ENCODE assay signal across 10 cellular contexts in genomic region chr1:220219865-220220698, GRCh38. TPM values are rescaled to one million over a fixed set of nuclear protein-coding genes. Genes with fewer than 3 reads are reported as not detected.
A peak's percentile ranks its signal among the peaks of the same experiment; 100 is the strongest.
DNase-seq lines count a peak whose midpoint lies in the region; ATAC-seq and TF ChIP-seq lines count a peak whose summit lies in the region.
"Had no signal": no experiment of that assay in that cellular context is flagged by ENCODE, and none has a peak within 500 bp of the region (broad histone marks: within the 10 kb centered on the region; RNA-seq: fewer than 3 reads in every experiment).

No MANE protein-coding gene starts in this region.

- H3K36me3 Mint-ChIP-seq in chondrocyte (ENCODE audit: low read depth): no peaks in the 10 kb centered on the region
- H3K36me3 Mint-ChIP-seq in activated T-helper 1 cell treated with anti-CD3 and anti-CD28 coated beads, Interleukin-12 subunit alpha, Interleukin-12 subunit beta, Interleukin-2, Interleukin-4 antibody, amounts not matched to agents 30 ng/mL and 10 ng/mL and 1 ng/mL, durations not matched to agents 14 hours and 24 hours and 36 hours (ENCODE audit: low read depth): peaks cover 2% of the 10 kb centered on the region

- no peaks in the 10 kb centered on the region for H3K27me3 Mint-ChIP-seq in chondrocyte (ENCODE audit: low read depth)
- peaks cover 1% of the 10 kb centered on the region for H3K27me3 Mint-ChIP-seq in activated T-helper 1 cell treated with anti-CD3 and anti-CD28 coated beads, Interleukin-12 subunit alpha, Interleukin-12 subunit beta, Interleukin-2, Interleukin-4 antibody, amounts not matched to agents 30 ng/mL and 10 ng/mL and 1 ng/mL, durations not matched to agents 14 hours and 24 hours and 36 hours (ENCODE audit: insufficient read depth)

- no peaks in the 10 kb centered on the region for H3K27me3 ChIP-seq in H7 (ENCODE audit: control insufficient read depth, insufficient read depth, low read length)

- peak; percentile 63 for TF ChIP-seq POLR2A in GM18505 (IDR thresholded peaks at IDR 0.05; ENCODE audit: borderline replicate concordance, extremely low read depth, insufficient read depth, insufficient read length)

- no peak overlapping the region for H3K4me3 Mint-ChIP-seq in chondrocyte (ENCODE audit: unreplicated experiment)
- no peak overlapping the region for H3K4me3 Mint-ChIP-seq in activated T-helper 1 cell treated with anti-CD3 and anti-CD28 coated beads, Interleukin-12 subunit alpha, Interleukin-12 subunit beta, Interleukin-2, Interleukin-4 antibody, amounts not matched to agents 30 ng/mL and 10 ng/mL and 1 ng/mL, durations not matched to agents 14 hours and 24 hours and 36 hours

- DNase-seq in chondrocyte (ENCODE audit: low spot score) (no peak), H7 (no peak)
- DNase-seq in activated T-helper 1 cell treated with anti-CD3 and anti-CD28 coated beads, Interleukin-12 subunit alpha, Interleukin-12 subunit beta, Interleukin-2, Interleukin-4 antibody, amounts not matched to agents 30 ng/mL and 10 ng/mL and 1 ng/mL, durations not matched to agents 14 hours and 24 hours and 36 hours (ENCODE audit: low spot score): no peak
- no peak for DNase-seq in stimulated activated CD4-positive, alpha-beta T cell treated with anti-CD3 and anti-CD28 coated beads, Interleukin-4, amount 100 ng/mL, for 1 hour
- no peak for DNase-seq in activated CD4-positive, alpha-beta T cell treated with anti-CD3 and anti-CD28 coated beads, Interleukin-2, amount 50 U/mL, for 1 hour
- DNase-seq: activated CD8-positive, alpha-beta memory T cell treated with anti-CD3 and anti-CD28 coated beads, Interleukin-2, amount 50 U/mL, for 4 hours; effector CD8-positive, alpha-beta T cell had no signal

- intact Hi-C loops in activated T-helper 1 cell treated with anti-CD3 and anti-CD28 coated beads, Interleukin-12 subunit alpha, Interleukin-12 subunit beta, Interleukin-2, Interleukin-4 antibody, amounts not matched to agents 30 ng/mL and 10 ng/mL and 1 ng/mL, durations not matched to agents 14 hours and 24 hours and 36 hours (cut with micrococcal nuclease): loop anchor here (10.0 kb wide), 1 partner anchor 55 kb away; the partner anchor contains the start of gene RAB3GAP2

- no peaks in the 10 kb centered on the region for H3K36me3 ChIP-seq in H7 (replicated peaks; ENCODE audit: control insufficient read depth, insufficient read depth, low read length)

- no peak overlapping the region for H3K4me3 ChIP-seq in H7 (ENCODE audit: insufficient read depth, low read depth, low read length)

- no peak for TF ChIP-seq CTCF in chondrocyte (IDR thresholded peaks at IDR 0.05)

- peaks cover 10% of the 10 kb centered on the region for H3K4me1 Mint-ChIP-seq in chondrocyte (ENCODE audit: low read depth)
- peaks cover 7% of the 10 kb centered on the region for H3K4me1 Mint-ChIP-seq in activated T-helper 1 cell treated with anti-CD3 and anti-CD28 coated beads, Interleukin-12 subunit alpha, Interleukin-12 subunit beta, Interleukin-2, Interleukin-4 antibody, amounts not matched to agents 30 ng/mL and 10 ng/mL and 1 ng/mL, durations not matched to agents 14 hours and 24 hours and 36 hours (ENCODE audit: low read depth)

- H3K27ac Mint-ChIP-seq in chondrocyte (ENCODE audit: unreplicated experiment): peak overlapping the region; percentile 22
- H3K27ac Mint-ChIP-seq in activated T-helper 1 cell treated with anti-CD3 and anti-CD28 coated beads, Interleukin-12 subunit alpha, Interleukin-12 subunit beta, Interleukin-2, Interleukin-4 antibody, amounts not matched to agents 30 ng/mL and 10 ng/mL and 1 ng/mL, durations not matched to agents 14 hours and 24 hours and 36 hours: no peak overlapping the region

- ATAC-seq in GM18505 (IDR thresholded peaks at IDR 0.05; ENCODE audit: unreplicated experiment) (peak; percentile 45), GM21360 (IDR thresholded peaks at IDR 0.05; ENCODE audit: unreplicated experiment) (peak; percentile 41), HG03095 (IDR thresholded peaks at IDR 0.05; ENCODE audit: unreplicated experiment) (peak; percentile 51)

- no peaks in the 10 kb centered on the region for H3K9me3 Mint-ChIP-seq in chondrocyte (ENCODE audit: low read depth)
- no peaks in the 10 kb centered on the region for H3K9me3 Mint-ChIP-seq in activated T-helper 1 cell treated with anti-CD3 and anti-CD28 coated beads, Interleukin-12 subunit alpha, Interleukin-12 subunit beta, Interleukin-2, Interleukin-4 antibody, amounts not matched to agents 30 ng/mL and 10 ng/mL and 1 ng/mL, durations not matched to agents 14 hours and 24 hours and 36 hours

RNA-seq across cellular contexts. Expression of gene RAB3GAP2, which starts 52.2 kb away (rescaled TPM):
- 47.5 to 55.7 TPM (median 48.2 TPM) in 3 replicates for total RNA-seq in chondrocyte
- 51.4 and 56.8 TPM in 2 replicates for total RNA-seq in activated T-helper 1 cell treated with anti-CD3 and anti-CD28 coated beads, Interleukin-12 subunit alpha, Interleukin-12 subunit beta, Interleukin-2, Interleukin-4 antibody, amounts not matched to agents 30 ng/mL and 10 ng/mL and 1 ng/mL, durations not matched to agents 14 hours and 24 hours and 36 hours
- 32.4 and 43.5 TPM in 2 replicates for total RNA-seq in H7 (2014; rRNA removed; shearing (Covaris generic))
